8 cellular contexts compared by ENCODE assay signal in genomic region chr18:63316612-63317555, GRCh38. TPM values are rescaled to one million over a fixed set of nuclear protein-coding genes. Genes with fewer than 3 reads are reported as not detected.
A peak's percentile ranks its signal among the peaks of the same experiment; 100 is the strongest.
DNase-seq lines count a peak whose midpoint lies in the region; ATAC-seq and TF ChIP-seq lines count a peak whose summit lies in the region.

No MANE protein-coding gene starts in this region.

- peaks cover 26 to 63% (median 46%) of the 10 kb centered on the region in 4 donors for H3K4me1 Mint-ChIP-seq in CD4-positive, CD25-positive, alpha-beta regulatory T cell
- H3K4me1 Mint-ChIP-seq in T-helper 1 cell treated with Interleukin-12 subunit alpha and Interleukin-12 subunit beta and Interleukin-4 antibody, amounts not matched to agents 30 μg/mL and 1 μg/mL, for 36 hours (ENCODE audit: low read depth), result peaks cover 45% of the 10 kb centered on the region
- peaks cover 65 to 76% (median 73%) of the 10 kb centered on the region in 3 donors for H3K4me1 Mint-ChIP-seq in naive B cell

- H3K36me3 Mint-ChIP-seq in CD4-positive, CD25-positive, alpha-beta regulatory T cell, result peaks cover 7% of the 10 kb centered on the region
- H3K36me3 Mint-ChIP-seq in T-helper 1 cell treated with Interleukin-12 subunit alpha and Interleukin-12 subunit beta and Interleukin-4 antibody, amounts not matched to agents 30 μg/mL and 1 μg/mL, for 36 hours (ENCODE audit: low read depth), result peaks cover 50% of the 10 kb centered on the region
- peaks cover 0 to 7% of the 10 kb centered on the region in 2 donors for H3K36me3 Mint-ChIP-seq in naive B cell

- peak in 1 of 3 donors; percentile 43 for DNase-seq in CD4-positive, CD25-positive, alpha-beta regulatory T cell
- DNase-seq in naive B cell (no peak), GM19240 (ENCODE audit: insufficient read length, low spot score) (no peak), NCI-H1436 treated with DMSO at 0.1 percent for 48 hours (lab: John Stamatoyannopoulos, UW) (no peak)
- no peak for DNase-seq in activated CD4-positive, CD25-positive, alpha-beta regulatory T cell treated with anti-CD3 and anti-CD28 coated beads, Interleukin-2, amount 50 U/mL, for 72 hours
- DNase-seq in activated CD4-positive, CD25-positive, alpha-beta regulatory T cell (lab: John Stamatoyannopoulos, UW), result no peak

- peak; percentile 63 for TF ChIP-seq POLR2A in GM18951 (IDR thresholded peaks at IDR 0.05; ENCODE audit: extremely low read depth, insufficient read depth, insufficient read length)

- peak overlapping the region; percentile 95 to 99 (median 97) for H3K27ac Mint-ChIP-seq in CD4-positive, CD25-positive, alpha-beta regulatory T cell
- H3K27ac Mint-ChIP-seq in T-helper 1 cell treated with Interleukin-12 subunit alpha and Interleukin-12 subunit beta and Interleukin-4 antibody, amounts not matched to agents 30 μg/mL and 1 μg/mL, for 36 hours, result peak overlapping the region; percentile 78
- peak overlapping the region; percentile 87 to 99 (median 98) for H3K27ac Mint-ChIP-seq in naive B cell

- in situ Hi-C loops in GM18951 (cut with MboI; ENCODE audit: low sequenced_read_pairs, unreplicated experiment), result loop anchor here (5.0 kb wide), 1 partner anchor 175 kb away; no protein-coding TSS in a partner anchor

- peaks cover 5% of the 10 kb centered on the region for H3K27me3 Mint-ChIP-seq in CD4-positive, CD25-positive, alpha-beta regulatory T cell
- no peaks in the 10 kb centered on the region for H3K27me3 Mint-ChIP-seq in T-helper 1 cell treated with Interleukin-12 subunit alpha and Interleukin-12 subunit beta and Interleukin-4 antibody, amounts not matched to agents 30 μg/mL and 1 μg/mL, for 36 hours (ENCODE audit: low read depth)
- H3K27me3 Mint-ChIP-seq in naive B cell, result no peaks in the 10 kb centered on the region

- no peaks in the 10 kb centered on the region for H3K9me3 ChIP-seq in CD4-positive, CD25-positive, alpha-beta regulatory T cell (ENCODE audit: control insufficient read depth in 2 of 2, low read length in 2 of 2)

- H3K4me3 ChIP-seq in CD4-positive, CD25-positive, alpha-beta regulatory T cell (ENCODE audit: low read depth, low read length), result peak overlapping the region; percentile 97

- H3K4me1 ChIP-seq in CD4-positive, CD25-positive, alpha-beta regulatory T cell (ENCODE audit: control insufficient read depth, insufficient read depth, low read length, poor library complexity, severe bottlenecking), result peaks cover 75% of the 10 kb centered on the region

- peaks cover 0 to 2% (median 0%) of the 10 kb centered on the region in 7 donors for H3K9me3 Mint-ChIP-seq in CD4-positive, CD25-positive, alpha-beta regulatory T cell
- no peaks in the 10 kb centered on the region for H3K9me3 Mint-ChIP-seq in T-helper 1 cell treated with Interleukin-12 subunit alpha and Interleukin-12 subunit beta and Interleukin-4 antibody, amounts not matched to agents 30 μg/mL and 1 μg/mL, for 36 hours
- no peaks in the 10 kb centered on the region for H3K9me3 Mint-ChIP-seq in naive B cell

- H3K27ac ChIP-seq in CD4-positive, CD25-positive, alpha-beta regulatory T cell (ENCODE audit: insufficient read depth, low read length, poor library complexity, severe bottlenecking), result peak overlapping the region; percentile 82

- no peaks in the 10 kb centered on the region for H3K27me3 ChIP-seq in CD4-positive, CD25-positive, alpha-beta regulatory T cell (ENCODE audit: control insufficient read depth, insufficient read depth, low read length)

- no peaks in the 10 kb centered on the region for H3K36me3 ChIP-seq in CD4-positive, CD25-positive, alpha-beta regulatory T cell (ENCODE audit: control insufficient read depth, insufficient read depth, low read length)

- ATAC-seq in CD4-positive, CD25-positive, alpha-beta regulatory T cell (ENCODE audit: low read depth in 2 of 2), result no peak
- ATAC-seq in naive B cell (ENCODE audit: low read depth in 2 of 2), result no peak

- H3K4me3 Mint-ChIP-seq in CD4-positive, CD25-positive, alpha-beta regulatory T cell, result peak overlapping the region; percentile 94 to 99 (median 97)
- H3K4me3 Mint-ChIP-seq in T-helper 1 cell treated with Interleukin-12 subunit alpha and Interleukin-12 subunit beta and Interleukin-4 antibody, amounts not matched to agents 30 μg/mL and 1 μg/mL, for 36 hours, result peak overlapping the region; percentile 95
- peak overlapping the region; percentile 94 to 100 (median 98) for H3K4me3 Mint-ChIP-seq in naive B cell

RNA-seq across cellular contexts. Expression of gene BCL2, which starts 2.7 kb away (rescaled TPM):
- total RNA-seq in CD4-positive, CD25-positive, alpha-beta regulatory T cell, result 125 TPM
- polyA plus RNA-seq in CD4-positive, CD25-positive, alpha-beta regulatory T cell, result 10 to 100 TPM; 19.1 to 39.0 (median 29.5) TPM
- 10 to 100 TPM; 11.8 to 43.0 (median 30.1) TPM for polyA plus RNA-seq in naive B cell (ENCODE audit: low read depth in 6 of 6)

RNA-seq across cellular contexts. Expression of gene KDSR, which starts 50.1 kb away (rescaled TPM):
- total RNA-seq in CD4-positive, CD25-positive, alpha-beta regulatory T cell, result 42.0 TPM
- polyA plus RNA-seq in CD4-positive, CD25-positive, alpha-beta regulatory T cell, result 100 to 1,000 TPM in 3 of 4 donors, 10 to 100 TPM in 1; 99.8 to 119 (median 106) TPM
- polyA plus RNA-seq in naive B cell (ENCODE audit: low read depth in 6 of 6), result 10 to 100 TPM; 18.9 to 47.1 (median 38.2) TPM
